ENCODE assay signal across 35 cellular contexts in the genomic region with DNA sequence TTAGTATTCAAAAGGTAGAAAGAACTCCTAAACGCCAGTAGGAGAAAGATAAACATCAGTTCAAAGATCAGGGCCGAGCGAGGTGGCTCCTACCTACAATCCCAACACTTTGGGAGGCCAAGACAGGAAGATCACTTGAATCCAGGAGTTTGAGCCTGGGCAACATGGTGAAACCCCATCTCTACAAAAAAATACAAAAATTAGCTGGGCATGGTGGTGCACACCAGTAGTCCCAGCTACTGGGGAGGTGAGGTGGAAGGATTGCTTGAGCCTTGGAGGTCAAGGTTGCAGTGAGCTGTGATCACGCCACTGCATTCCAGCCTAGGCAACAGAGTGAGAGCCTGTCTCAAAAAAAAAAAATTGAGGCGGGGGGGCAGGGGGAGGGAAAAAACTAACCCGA.
"Had no signal": no experiment of that assay in that cellular context is flagged by ENCODE, and none has a peak within 500 bp of the region (broad histone marks: within the 10 kb centered on the region; RNA-seq: fewer than 3 reads in every experiment).

No MANE protein-coding gene starts in this region.

- H3K27ac ChIP-seq: KMS-11 had no signal

- DNase-seq: Karpas-422, Kasumi-1, MG63, MM.1S, MV-4-11, NCI-H1048, NCI-H1092, NCI-H1092 treated with DMSO at 0.1 percent for 48 hours, NCI-H1105, NCI-H1105 treated with DMSO at 0.1 percent for 48 hours, NCI-H1417, NCI-H1417 treated with DMSO at 0.1 percent for 48 hours, NCI-H1436, NCI-H1436 treated with DMSO at 0.1 percent for 48 hours, NCI-H146, NCI-H1694, NCI-H1694 treated with DMSO at 0.1 percent for 48 hours, NCI-H187, NCI-H187 treated with DMSO at 0.1 percent for 48 hours, NCI-H1930, NCI-H2029, NCI-H2029 treated with DMSO at 0.1 percent for 48 hours, NCI-H2081, NCI-H2081 treated with DMSO at 0.1 percent for 48 hours, NCI-H2107, NCI-H2171, NCI-H2171 treated with DMSO at 0.1 percent for 48 hours, NCI-H2227 treated with DMSO at 0.1 percent for 48 hours, NCI-H226, NCI-H345, NCI-H446, NCI-H510A, NCI-H510A treated with DMSO at 0.1 percent for 48 hours, NCI-H524 had no signal

- H3K4me2 ChIP-seq: KMS-11 had no signal

- H3K4me3 ChIP-seq: MG63 had no signal

- H3K9ac ChIP-seq: KMS-11 had no signal

- H3K27me3 ChIP-seq: MG63 had no signal

- H3K36me3 ChIP-seq: MG63 had no signal

- H3K9me3 ChIP-seq: MG63 had no signal
